In genomic region chr6:4776493-4776966, GRCh38 we compare ENCODE assay signal across 8 cellular contexts. TPM values are rescaled to one million over a fixed set of nuclear protein-coding genes. Genes with fewer than 3 reads are reported as not detected.
DNase-seq lines count a peak whose midpoint lies in the region; ATAC-seq and TF ChIP-seq lines count a peak whose summit lies in the region.

No MANE protein-coding gene starts in this region.

- ATAC-seq in HCT116: peak; percentile 36
- peak; percentile 4 for ATAC-seq in memory B cell (ENCODE audit: low read depth)

- H3K9me3 Mint-ChIP-seq in memory B cell: peaks cover 6% of the 10 kb centered on the region

- H3K27me3 ChIP-seq in HCT116 (ENCODE audit: insufficient read depth, low read length) (no peaks in the 10 kb centered on the region), thyroid gland (no peaks in the 10 kb centered on the region)

- intact Hi-C loops in HCT116 (cut with micrococcal nuclease) (loop anchor here (1.0 to 5.0 kb wide), 3 partner anchors 129 to 419 kb away; no protein-coding TSS in a partner anchor), thyroid gland (cut with DNase I) (no loop called here)

- CTCF ChIA-PET in HCT116 (lab: Charles Lee): interaction anchor here (0.9 to 1.7 kb wide), 2 partner anchors 129 to 254 kb away, joined by 3 to 5 read pairs; no protein-coding TSS in a partner anchor

- peaks cover 46% of the 10 kb centered on the region for H3K79me2 ChIP-seq in HCT116 (ENCODE audit: insufficient read depth, low read length)

- no CpG with 5 or more reads among the region's 77 CpGs for WGBS in thyroid gland, 2 donors

- TF ChIP-seq CTCF in HCT116 (IDR thresholded peaks at IDR 0.05 in 2 of 3, conservative IDR thresholded peaks at IDR 0.05 in 1 of 3; ENCODE audit: borderline replicate concordance in 1 of 3, insufficient read depth in 1 of 3, low read depth in 2 of 3, low read length in 2 of 3) (no peak), choroid plexus epithelial cell (conservative IDR thresholded peaks at IDR 0.05; ENCODE audit: low read depth, low read length) (no peak), thyroid gland (IDR thresholded peaks at IDR 0.05) (no peak)

- H4K20me1 ChIP-seq in HCT116 (ENCODE audit: insufficient read depth): peaks cover 16% of the 10 kb centered on the region; the same call in 1 of the 2 replicates

- TF ChIP-seq POLR2A in HCT116 (IDR thresholded peaks at IDR 0.05; ENCODE audit: borderline replicate concordance, extremely low read depth, insufficient read depth, insufficient read length) (no peak), thyroid gland (IDR thresholded peaks at IDR 0.05) (no peak)

- no TSS peak for BruUV-seq in HCT116 (replicated peaks; lab: Mats Ljungman, UMichigan)

- no peaks in the 10 kb centered on the region for H3K27me3 Mint-ChIP-seq in memory B cell

- RAD21 ChIA-PET in HCT116 (lab: Charles Lee; ENCODE audit: low non-redundant PET in 1 of 2, low total read pairs in 2 of 2, uncharacterized antibody in 2 of 2, unreplicated experiment in 2 of 2): no interaction called here

- H3K27ac Mint-ChIP-seq in memory B cell: no peak overlapping the region

- H3K4me1 ChIP-seq in HCT116 (ENCODE audit: control insufficient read depth in 1 of 2, insufficient read depth in 2 of 2, low read length in 2 of 2) (peaks cover 14 to 45% of the 10 kb centered on the region in 2 experiments; a peak in 3 of 4 replicates), thyroid gland (peaks cover 8 to 26% of the 10 kb centered on the region in 2 donors)

- POLR2A ChIA-PET in HCT116 (lab: Charles Lee): interaction anchor here (0.7 to 1.0 kb wide), 2 partner anchors 129 to 370 kb away, joined by 3 to 4 read pairs; no protein-coding TSS in a partner anchor

- peak overlapping the region; percentile 75 for H3K4me2 ChIP-seq in HCT116 (ENCODE audit: low read length)

- H3K27ac ChIP-seq in HCT116 (ENCODE audit: low read depth, low read length) (peak overlapping the region; percentile 75; the same call in 1 of the 2 replicates), thyroid gland (no peak overlapping the region)

- peaks cover 44% of the 10 kb centered on the region for H3K4me1 Mint-ChIP-seq in memory B cell

- DNase-seq in NOMO-1 treated with DMSO at 0.1 percent for 48 hours (lab: John Stamatoyannopoulos, UW; ENCODE audit: unreplicated experiment) (peak; percentile 59), NOMO-1 treated with dmso at 0.1 percent for 144 hours (lab: John Stamatoyannopoulos, UW; ENCODE audit: unreplicated experiment) (no peak), HCT116 (ENCODE audit: low read depth, low spot score) (no peak), OCI-M1 (lab: John Stamatoyannopoulos, UW) (peak; percentile 80), choroid plexus epithelial cell (ENCODE audit: low read depth) (no peak), memory B cell (ENCODE audit: low spot score in 2 of 2) (no peak), thyroid gland (peak; percentile 37 to 44), ureter (ENCODE audit: low spot score) (no peak)

- H3K4me3 ChIP-seq in HCT116 (replicated peaks in 1 of 2; ENCODE audit: low read depth in 1 of 2, low read length in 2 of 2) (peak overlapping the region; percentile 67 to 73), choroid plexus epithelial cell (ENCODE audit: low read depth, low read length) (peak overlapping the region; percentile 65), thyroid gland (replicated peaks in 1 of 3) (peak overlapping the region in 1 of 3 donors; percentile 66)

- H3K36me3 Mint-ChIP-seq in memory B cell: peaks cover 4% of the 10 kb centered on the region

- TF ChIP-seq RAD21 in HCT116 (IDR thresholded peaks at IDR 0.05; ENCODE audit: low read depth): no peak

- H2AFZ ChIP-seq in HCT116 (ENCODE audit: low read depth, low read length, poor library complexity, severe bottlenecking): no peak overlapping the region

- H3K9me3 ChIP-seq in HCT116 (ENCODE audit: control insufficient read depth in 1 of 2, insufficient read depth in 1 of 2, low read depth in 1 of 2, low read length in 2 of 2): no peaks in the 10 kb centered on the region
- no peaks in the 10 kb centered on the region for H3K9me3 ChIP-seq in thyroid gland

- peak overlapping the region; percentile 66 for H3K9ac ChIP-seq in HCT116 (ENCODE audit: low read length)

- H3K9me2 ChIP-seq in HCT116 (ENCODE audit: insufficient read depth): no peaks in the 10 kb centered on the region

- no peaks in the 10 kb centered on the region for H3K36me3 ChIP-seq in HCT116 (ENCODE audit: control insufficient read depth in 1 of 2, insufficient read depth in 2 of 2, low read length in 2 of 2)
- H3K36me3 ChIP-seq in thyroid gland: no peaks in the 10 kb centered on the region

- H3K4me3 Mint-ChIP-seq in memory B cell: peak overlapping the region; percentile 96

TF ChIP-seq in HCT116, 20 proteins besides CTCF, POLR2A, EP300 and RAD21:
- no peak for TF ChIP-seq YY1 (IDR thresholded peaks at IDR 0.05; ENCODE audit: extremely low read depth, insufficient replicate concordance, low read depth, low read length)
- peak; percentile 23; the same call in 1 of the 2 replicates for TF ChIP-seq ZFX (IDR thresholded peaks at IDR 0.05)

RNA-seq across cellular contexts. Expression of gene CDYL, which starts 0.3 kb away (rescaled TPM):
- 42.6 TPM for total RNA-seq in HCT116 (2021; ENCODE audit: unreplicated experiment)
- polyA plus RNA-seq in HCT116 (2012): 23.5 and 25.3 TPM in 2 replicates
- 10 to 100 TPM; 22.6 to 61.4 (median 43.7) TPM for total RNA-seq in thyroid gland
- 68.2 TPM for total RNA-seq in ureter

Comparison
In these comparisons a context has a peak if more than half of its experiments do, and no peak if none do; other contexts are left out.
1. DNase-seq: peak in NOMO-1 treated with DMSO at 0.1 percent for 48 hours (single experiment), OCI-M1 (single experiment) and thyroid gland (2 of 2); none in NOMO-1 treated with dmso at 0.1 percent for 144 hours (single experiment), HCT116 (single experiment), choroid plexus epithelial cell (single experiment), memory B cell (0 of 2) and ureter (single experiment).